1 cellular context compared by ENCODE assay signal in genomic region chr1:32247983-32248889, GRCh38.
TF ChIP-seq lines count a peak whose summit lies in the region.

No MANE protein-coding gene starts in this region.

TF ChIP-seq in K562, 482 proteins besides CTCF, POLR2A, EP300 and RAD21 (continues in another document):
- TF ChIP-seq CREM (IDR thresholded peaks at IDR 0.05; ENCODE audit: low read depth) = peak; percentile 63
- TF ChIP-seq GABPB1 (CRISPR knock-in tag; IDR thresholded peaks at IDR 0.05) = peak; percentile 56; the same call in 1 of the 2 replicates
- peak; percentile 60; the same call in 1 of the 2 replicates for TF ChIP-seq ZNF263 (CRISPR knock-in tag; IDR thresholded peaks at IDR 0.05; ENCODE audit: borderline replicate concordance)
- TF ChIP-seq BRD9 (IDR thresholded peaks at IDR 0.05; ENCODE audit: low read depth, partially characterized antibody) = peak; percentile 64
- peak; percentile 57; the same call in 1 of the 2 replicates for TF ChIP-seq HMGXB4 (CRISPR knock-in tag; IDR thresholded peaks at IDR 0.05)
- peak; percentile 5; the same call in 1 of the 2 replicates for TF ChIP-seq PKNOX1 (IDR thresholded peaks at IDR 0.05)
- TF ChIP-seq, protein P1, sequence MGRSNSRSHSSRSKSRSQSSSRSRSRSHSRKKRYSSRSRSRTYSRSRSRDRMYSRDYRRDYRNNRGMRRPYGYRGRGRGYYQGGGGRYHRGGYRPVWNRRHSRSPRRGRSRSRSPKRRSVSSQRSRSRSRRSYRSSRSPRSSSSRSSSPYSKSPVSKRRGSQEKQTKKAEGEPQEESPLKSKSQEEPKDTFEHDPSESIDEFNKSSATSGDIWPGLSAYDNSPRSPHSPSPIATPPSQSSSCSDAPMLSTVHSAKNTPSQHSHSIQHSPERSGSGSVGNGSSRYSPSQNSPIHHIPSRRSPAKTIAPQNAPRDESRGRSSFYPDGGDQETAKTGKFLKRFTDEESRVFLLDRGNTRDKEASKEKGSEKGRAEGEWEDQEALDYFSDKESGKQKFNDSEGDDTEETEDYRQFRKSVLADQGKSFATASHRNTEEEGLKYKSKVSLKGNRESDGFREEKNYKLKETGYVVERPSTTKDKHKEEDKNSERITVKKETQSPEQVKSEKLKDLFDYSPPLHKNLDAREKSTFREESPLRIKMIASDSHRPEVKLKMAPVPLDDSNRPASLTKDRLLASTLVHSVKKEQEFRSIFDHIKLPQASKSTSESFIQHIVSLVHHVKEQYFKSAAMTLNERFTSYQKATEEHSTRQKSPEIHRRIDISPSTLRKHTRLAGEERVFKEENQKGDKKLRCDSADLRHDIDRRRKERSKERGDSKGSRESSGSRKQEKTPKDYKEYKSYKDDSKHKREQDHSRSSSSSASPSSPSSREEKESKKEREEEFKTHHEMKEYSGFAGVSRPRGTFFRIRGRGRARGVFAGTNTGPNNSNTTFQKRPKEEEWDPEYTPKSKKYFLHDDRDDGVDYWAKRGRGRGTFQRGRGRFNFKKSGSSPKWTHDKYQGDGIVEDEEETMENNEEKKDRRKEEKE (IDR thresholded peaks at IDR 0.05; ENCODE audit: borderline replicate concordance in 1 of 2, control insufficient read depth in 1 of 2, low read depth in 2 of 2, low read length in 1 of 2) = 0 out of 4 replicates have a peak, but pooled peaks of 1 of the 2 experiments have one; percentile 41
- peak; percentile 53; the same call in 1 of the 2 replicates for TF ChIP-seq RUNX1 (IDR thresholded peaks at IDR 0.05; ENCODE audit: low read depth)
- TF ChIP-seq CBFA2T2 (conservative IDR thresholded peaks at IDR 0.05) = peak; percentile 83
- no peak for TF ChIP-seq ZNF165 (CRISPR knock-in tag; IDR thresholded peaks at IDR 0.05; ENCODE audit: borderline replicate concordance)
- TF ChIP-seq CLOCK (CRISPR knock-in tag; IDR thresholded peaks at IDR 0.05; ENCODE audit: borderline replicate concordance) = no peak
- peak; percentile 62; the same call in 1 of the 2 replicates for TF ChIP-seq E2F1 (CRISPR knock-in tag; IDR thresholded peaks at IDR 0.05)
- TF ChIP-seq XRCC5 (IDR thresholded peaks at IDR 0.05; ENCODE audit: low read depth, low read length) = 0 out of 2 replicates have a peak, but pooled peaks have one; percentile 73
- peak; percentile 45; the same call in 1 of the 2 replicates for TF ChIP-seq MYNN (IDR thresholded peaks at IDR 0.05)
- TF ChIP-seq MYNN (CRISPR knock-in tag; IDR thresholded peaks at IDR 0.05) = no peak
- TF ChIP-seq DLX4 (CRISPR knock-in tag; IDR thresholded peaks at IDR 0.05) = no peak
- peak; percentile 84; the same call in 1 of the 2 replicates for TF ChIP-seq ZNF830 (CRISPR knock-in tag; IDR thresholded peaks at IDR 0.05)
- no peak for TF ChIP-seq ATF1 (CRISPR knock-in tag; IDR thresholded peaks at IDR 0.05)
- peak; percentile 39; the same call in 1 of the 2 replicates for TF ChIP-seq ATF1 (tag; IDR thresholded peaks at IDR 0.05)
- peak; percentile 64 for TF ChIP-seq JUND (IDR thresholded peaks at IDR 0.05; ENCODE audit: borderline replicate concordance, low read depth, low read length)
- TF ChIP-seq JUND (tag; IDR thresholded peaks at IDR 0.05; ENCODE audit: borderline replicate concordance, low read depth, low read length) = no peak; the same call in 2 of the 3 replicates
- TF ChIP-seq HNRNPK (IDR thresholded peaks at IDR 0.05; ENCODE audit: low read depth, low read length, poor library complexity, severe bottlenecking) = peak; percentile 86
- TF ChIP-seq, protein P2, sequence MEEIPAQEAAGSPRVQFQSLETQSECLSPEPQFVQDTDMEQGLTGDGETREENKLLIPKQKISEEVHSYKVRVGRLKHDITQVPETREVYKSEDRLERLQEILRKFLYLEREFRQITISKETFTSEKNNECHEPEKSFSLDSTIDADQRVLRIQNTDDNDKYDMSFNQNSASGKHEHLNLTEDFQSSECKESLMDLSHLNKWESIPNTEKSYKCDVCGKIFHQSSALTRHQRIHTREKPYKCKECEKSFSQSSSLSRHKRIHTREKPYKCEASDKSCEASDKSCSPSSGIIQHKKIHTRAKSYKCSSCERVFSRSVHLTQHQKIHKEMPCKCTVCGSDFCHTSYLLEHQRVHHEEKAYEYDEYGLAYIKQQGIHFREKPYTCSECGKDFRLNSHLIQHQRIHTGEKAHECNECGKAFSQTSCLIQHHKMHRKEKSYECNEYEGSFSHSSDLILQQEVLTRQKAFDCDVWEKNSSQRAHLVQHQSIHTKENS (CRISPR knock-in tag; IDR thresholded peaks at IDR 0.05) = no peak
- peak; percentile 70 for TF ChIP-seq PCBP1 (IDR thresholded peaks at IDR 0.05; ENCODE audit: low read depth, low read length, poor library complexity, severe bottlenecking)
- TF ChIP-seq, protein P3, sequence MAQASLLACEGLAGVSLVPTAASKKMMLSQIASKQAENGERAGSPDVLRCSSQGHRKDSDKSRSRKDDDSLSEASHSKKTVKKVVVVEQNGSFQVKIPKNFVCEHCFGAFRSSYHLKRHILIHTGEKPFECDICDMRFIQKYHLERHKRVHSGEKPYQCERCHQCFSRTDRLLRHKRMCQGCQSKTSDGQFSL (CRISPR knock-in tag; IDR thresholded peaks at IDR 0.05) = no peak
- TF ChIP-seq, protein P3 (tag; IDR thresholded peaks at IDR 0.05) = 0 out of 4 replicates have a peak, but pooled peaks of 1 of the 2 experiments have one; percentile 17
- TF ChIP-seq, protein P4, sequence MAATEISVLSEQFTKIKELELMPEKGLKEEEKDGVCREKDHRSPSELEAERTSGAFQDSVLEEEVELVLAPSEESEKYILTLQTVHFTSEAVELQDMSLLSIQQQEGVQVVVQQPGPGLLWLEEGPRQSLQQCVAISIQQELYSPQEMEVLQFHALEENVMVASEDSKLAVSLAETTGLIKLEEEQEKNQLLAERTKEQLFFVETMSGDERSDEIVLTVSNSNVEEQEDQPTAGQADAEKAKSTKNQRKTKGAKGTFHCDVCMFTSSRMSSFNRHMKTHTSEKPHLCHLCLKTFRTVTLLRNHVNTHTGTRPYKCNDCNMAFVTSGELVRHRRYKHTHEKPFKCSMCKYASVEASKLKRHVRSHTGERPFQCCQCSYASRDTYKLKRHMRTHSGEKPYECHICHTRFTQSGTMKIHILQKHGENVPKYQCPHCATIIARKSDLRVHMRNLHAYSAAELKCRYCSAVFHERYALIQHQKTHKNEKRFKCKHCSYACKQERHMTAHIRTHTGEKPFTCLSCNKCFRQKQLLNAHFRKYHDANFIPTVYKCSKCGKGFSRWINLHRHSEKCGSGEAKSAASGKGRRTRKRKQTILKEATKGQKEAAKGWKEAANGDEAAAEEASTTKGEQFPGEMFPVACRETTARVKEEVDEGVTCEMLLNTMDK (IDR thresholded peaks at IDR 0.05; ENCODE audit: borderline replicate concordance, insufficient read depth, low read depth, low read length, poor library complexity, severe bottlenecking) = peak; percentile 81
- TF ChIP-seq CHD4 (IDR thresholded peaks at IDR 0.05; ENCODE audit: insufficient read depth, insufficient replicate concordance, low read depth, low read length, poor library complexity, severe bottlenecking) = peak; percentile 72
- peak; percentile 35 to 77; a peak in 2 of 4 replicates for TF ChIP-seq TRIM24 (IDR thresholded peaks at IDR 0.05)
- TF ChIP-seq ZBTB11 (CRISPR knock-in tag; IDR thresholded peaks at IDR 0.05) = peak in 1 of 3 experiments; percentile 15; a peak in 1 of 6 replicates
- no peak for TF ChIP-seq NR3C1 (CRISPR knock-in tag; IDR thresholded peaks at IDR 0.05)
- peak; percentile 54 for TF ChIP-seq L3MBTL2 (IDR thresholded peaks at IDR 0.05)
- TF ChIP-seq RBM25 (IDR thresholded peaks at IDR 0.05; ENCODE audit: low read depth, low read length, severe bottlenecking) = peak; percentile 82
- no peak for TF ChIP-seq PATZ1 (CRISPR knock-in tag; IDR thresholded peaks at IDR 0.05; ENCODE audit: borderline replicate concordance)
- peak; percentile 58 for TF ChIP-seq SMAD4 (CRISPR knock-in tag; conservative IDR thresholded peaks at IDR 0.05)
- TF ChIP-seq MTA3 (IDR thresholded peaks at IDR 0.05; ENCODE audit: borderline replicate concordance) = peak; percentile 68; the same call in 1 of the 2 replicates
